In genomic region chr2:99154643-99155536, GRCh38 we compare ENCODE assay signal across 8 cellular contexts. TPM values are rescaled to one million over a fixed set of nuclear protein-coding genes. Genes with fewer than 3 reads are reported as not detected.
DNase-seq lines count a peak whose midpoint lies in the region; ATAC-seq, FAIRE-seq and TF ChIP-seq lines count a peak whose summit lies in the region.

Gene LIPT1, plus strand, starts transcription at chr2:99154967. Its CDS starts 6,991 bp downstream, at chr2:99161958.
Gene TSGA10, minus strand, starts transcription at chr2:99154942. Its CDS starts 45,503 bp downstream, at chr2:99109439.

- H3K27me3 ChIP-seq in pancreas (no peaks in the 10 kb centered on the region), tibial artery (no peaks in the 10 kb centered on the region)

- intact Hi-C loops in Right ventricle myocardium inferior (cut with DNase I), result loop anchor here (2.0 to 10.0 kb wide), 2 partner anchors 14 to 330 kb away; partner anchors contain the start of gene C2orf15
- intact Hi-C loops in pancreas (cut with DNase I), result no loop called here
- intact Hi-C loops in tibial artery (cut with DNase I; ENCODE audit: low total_unique reads), result no loop called here

- H3K36me3 Mint-ChIP-seq in activated naive CD8-positive, alpha-beta T cell treated with anti-CD3 and anti-CD28 coated beads, Interleukin-2, amount 10 ng/mL, durations not matched to agents 7 days and 5 days, result peaks cover 15% of the 10 kb centered on the region

- H3K9me3 ChIP-seq in pancreas, result no peaks in the 10 kb centered on the region
- H3K9me3 ChIP-seq in tibial artery, result no peaks in the 10 kb centered on the region

- H3K4me1 Mint-ChIP-seq in activated naive CD8-positive, alpha-beta T cell treated with anti-CD3 and anti-CD28 coated beads, Interleukin-2, amount 10 ng/mL, durations not matched to agents 7 days and 5 days, result peaks cover 31% of the 10 kb centered on the region

- peak within 1 kb of the TSS; percentile 74 to 96 (median 88) for H3K27ac ChIP-seq in pancreas
- H3K27ac ChIP-seq in tibial artery, result peak within 1 kb of the TSS; percentile 84

- no peaks in the 10 kb centered on the region for H3K36me3 ChIP-seq in pancreas
- peaks cover 0 to 13% (median 10%) of the 10 kb centered on the region in 3 donors for H3K36me3 ChIP-seq in tibial artery

- no peaks in the 10 kb centered on the region for H3K27me3 Mint-ChIP-seq in activated naive CD8-positive, alpha-beta T cell treated with anti-CD3 and anti-CD28 coated beads, Interleukin-2, amount 10 ng/mL, durations not matched to agents 7 days and 5 days

- H3K9me3 Mint-ChIP-seq in activated naive CD8-positive, alpha-beta T cell treated with anti-CD3 and anti-CD28 coated beads, Interleukin-2, amount 10 ng/mL, durations not matched to agents 7 days and 5 days, result no peaks in the 10 kb centered on the region

- peaks cover 0 to 5% (median 4%) of the 10 kb centered on the region in 3 donors for H3K4me1 ChIP-seq in pancreas
- H3K4me1 ChIP-seq in tibial artery, result peaks cover 0 to 22% (median 11%) of the 10 kb centered on the region in 4 donors

- 0 to 1% methylated on average over 70 of the region's 70 CpGs for WGBS in pancreas, 2 donors

- peak within 1 kb of the TSS; percentile 87 for H3K27ac Mint-ChIP-seq in activated naive CD8-positive, alpha-beta T cell treated with anti-CD3 and anti-CD28 coated beads, Interleukin-2, amount 10 ng/mL, durations not matched to agents 7 days and 5 days

- peak within 1 kb of the TSS; percentile 70 for H3K4me3 ChIP-seq in GM12864 (ENCODE audit: low read depth, low read length)
- peak within 1 kb of the TSS; percentile 49 to 61 (median 59) for H3K4me3 ChIP-seq in pancreas
- H3K4me3 ChIP-seq in tibial artery, result peak within 1 kb of the TSS; percentile 80 to 82

- peak; percentile 97 for ATAC-seq in HG02623 (IDR thresholded peaks at IDR 0.05; ENCODE audit: unreplicated experiment)
- ATAC-seq in SK-N-SH treated with all-trans-retinoic acid at 6 μM for 48 hours, result peak; percentile 98
- peak; percentile 95 for ATAC-seq in activated naive CD8-positive, alpha-beta T cell treated with anti-CD3 and anti-CD28 coated beads, Interleukin-2, amount 10 ng/mL, durations not matched to agents 7 days and 5 days (ENCODE audit: low read depth)
- peak; percentile 99 for ATAC-seq in Right ventricle myocardium inferior
- peak; percentile 98 to 99 (median 98) for ATAC-seq in pancreas

- TF ChIP-seq CTCF in GM12864 (IDR thresholded peaks at IDR 0.05; ENCODE audit: low read depth, low read length, missing control alignments), result peak; percentile 9
- no peak for TF ChIP-seq CTCF in pancreas (IDR thresholded peaks at IDR 0.05)
- no peak for TF ChIP-seq CTCF in tibial artery (IDR thresholded peaks at IDR 0.05)

- peak within 1 kb of the TSS; percentile 95 for H3K4me3 Mint-ChIP-seq in activated naive CD8-positive, alpha-beta T cell treated with anti-CD3 and anti-CD28 coated beads, Interleukin-2, amount 10 ng/mL, durations not matched to agents 7 days and 5 days

- POLR2A ChIA-PET in activated naive CD8-positive, alpha-beta T cell treated with anti-CD3 and anti-CD28 coated beads, Interleukin-2, amount 10 ng/mL, durations not matched to agents 7 days and 5 days (lab: Charles Lee), result interaction anchor here (1.3 to 5.0 kb wide), 6 partner anchors 11 to 547 kb away, joined by 3 to 40 read pairs (median 5); partner anchors contain the start of genes C2orf15 and EIF5B

- FAIRE-seq in pancreas (lab: Jason Lieb, UNC), result no peak

- DNase-seq in GM12864 (ENCODE audit: low read depth), result peak; percentile 86
- peak; percentile 80 for DNase-seq in NCI-H1092 treated with DMSO at 0.1 percent for 48 hours (lab: John Stamatoyannopoulos, UW)
- DNase-seq in activated naive CD8-positive, alpha-beta T cell treated with anti-CD3 and anti-CD28 coated beads, Interleukin-2, amount 10 ng/mL, durations not matched to agents 7 days and 5 days, result peak; percentile 94
- peak; percentile 94 for DNase-seq in Right ventricle myocardium inferior (ENCODE audit: missing footprints)
- peak; percentile 88 to 95 (median 90) for DNase-seq in pancreas
- DNase-seq in tibial artery, result peak; percentile 90 to 96

TF ChIP-seq in SK-N-SH treated with all-trans-retinoic acid at 6 μM for 48 hours, 23 proteins besides CTCF, POLR2A, EP300 and RAD21:
- TF ChIP-seq TOX (CRISPR knock-in tag; IDR thresholded peaks at IDR 0.05; ENCODE audit: borderline replicate concordance), result no peak
- no peak for TF ChIP-seq ZFP30 (CRISPR knock-in tag; IDR thresholded peaks at IDR 0.05)
- no peak for TF ChIP-seq ZNF8 (CRISPR knock-in tag; IDR thresholded peaks at IDR 0.05)
- TF ChIP-seq, protein P1, sequence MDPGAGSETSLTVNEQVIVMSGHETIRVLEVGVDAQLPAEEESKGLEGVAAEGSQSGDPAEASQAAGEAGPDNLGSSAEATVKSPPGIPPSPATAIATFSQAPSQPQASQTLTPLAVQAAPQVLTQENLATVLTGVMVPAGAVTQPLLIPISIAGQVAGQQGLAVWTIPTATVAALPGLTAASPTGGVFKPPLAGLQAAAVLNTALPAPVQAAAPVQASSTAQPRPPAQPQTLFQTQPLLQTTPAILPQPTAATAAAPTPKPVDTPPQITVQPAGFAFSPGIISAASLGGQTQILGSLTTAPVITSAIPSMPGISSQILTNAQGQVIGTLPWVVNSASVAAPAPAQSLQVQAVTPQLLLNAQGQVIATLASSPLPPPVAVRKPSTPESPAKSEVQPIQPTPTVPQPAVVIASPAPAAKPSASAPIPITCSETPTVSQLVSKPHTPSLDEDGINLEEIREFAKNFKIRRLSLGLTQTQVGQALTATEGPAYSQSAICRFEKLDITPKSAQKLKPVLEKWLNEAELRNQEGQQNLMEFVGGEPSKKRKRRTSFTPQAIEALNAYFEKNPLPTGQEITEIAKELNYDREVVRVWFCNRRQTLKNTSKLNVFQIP (CRISPR knock-in tag; IDR thresholded peaks at IDR 0.05; ENCODE audit: borderline replicate concordance, low read depth), result no peak
- TF ChIP-seq ESRRG (CRISPR knock-in tag; IDR thresholded peaks at IDR 0.05), result no peak
- TF ChIP-seq BACH2 (CRISPR knock-in tag; IDR thresholded peaks at IDR 0.05; ENCODE audit: borderline replicate concordance), result no peak
- no peak for TF ChIP-seq RARB (CRISPR knock-in tag; IDR thresholded peaks at IDR 0.05)
- TF ChIP-seq TSHZ2 (CRISPR knock-in tag; IDR thresholded peaks at IDR 0.05), result no peak
- no peak for TF ChIP-seq ISL1 (CRISPR knock-in tag; IDR thresholded peaks at IDR 0.05)
- TF ChIP-seq PPARA (CRISPR knock-in tag; IDR thresholded peaks at IDR 0.05; ENCODE audit: borderline replicate concordance), result no peak
- no peak for TF ChIP-seq CSDC2 (CRISPR knock-in tag; IDR thresholded peaks at IDR 0.05)
- TF ChIP-seq OSR1 (CRISPR knock-in tag; IDR thresholded peaks at IDR 0.05), result no peak

RNA-seq across cellular contexts. Expression of gene LIPT1, which starts in this region (rescaled TPM):
- 10 to 100 TPM; 10.1 to 12.1 TPM for total RNA-seq in activated naive CD8-positive, alpha-beta T cell treated with anti-CD3 and anti-CD28 coated beads, Interleukin-2, amount 10 ng/mL, durations not matched to agents 7 days and 5 days
- total RNA-seq in Right ventricle myocardium inferior (7.4 TPM), pancreas (1 to 10 TPM; 3.1 to 4.2 (median 3.8) TPM)
- polyA plus RNA-seq in pancreas, result 10 to 100 TPM in 1 of 2 donors, 1 to 10 TPM in 1; 7.0 to 10.5 TPM

RNA-seq across cellular contexts. Expression of gene TSGA10, which starts in this region (rescaled TPM):
- 10 to 100 TPM in 1 of 2 experiments, 1 to 10 TPM in 1; 8.0 to 11.1 TPM for total RNA-seq in activated naive CD8-positive, alpha-beta T cell treated with anti-CD3 and anti-CD28 coated beads, Interleukin-2, amount 10 ng/mL, durations not matched to agents 7 days and 5 days
- total RNA-seq in Right ventricle myocardium inferior (3.3 TPM), pancreas (1 to 10 TPM; 3.9 to 8.0 (median 6.5) TPM)
- polyA plus RNA-seq in pancreas, result 10 to 100 TPM in 1 of 2 donors, 1 to 10 TPM in 1; 3.5 to 10.1 TPM

Comparison
In these comparisons a context has a peak if more than half of its experiments do, and no peak if none do; other contexts are left out.
1. Peak in every context shown above with its lines: DNase-seq, ATAC-seq, H3K4me3 ChIP-seq and H3K27ac ChIP-seq.